In the genomic region with DNA sequence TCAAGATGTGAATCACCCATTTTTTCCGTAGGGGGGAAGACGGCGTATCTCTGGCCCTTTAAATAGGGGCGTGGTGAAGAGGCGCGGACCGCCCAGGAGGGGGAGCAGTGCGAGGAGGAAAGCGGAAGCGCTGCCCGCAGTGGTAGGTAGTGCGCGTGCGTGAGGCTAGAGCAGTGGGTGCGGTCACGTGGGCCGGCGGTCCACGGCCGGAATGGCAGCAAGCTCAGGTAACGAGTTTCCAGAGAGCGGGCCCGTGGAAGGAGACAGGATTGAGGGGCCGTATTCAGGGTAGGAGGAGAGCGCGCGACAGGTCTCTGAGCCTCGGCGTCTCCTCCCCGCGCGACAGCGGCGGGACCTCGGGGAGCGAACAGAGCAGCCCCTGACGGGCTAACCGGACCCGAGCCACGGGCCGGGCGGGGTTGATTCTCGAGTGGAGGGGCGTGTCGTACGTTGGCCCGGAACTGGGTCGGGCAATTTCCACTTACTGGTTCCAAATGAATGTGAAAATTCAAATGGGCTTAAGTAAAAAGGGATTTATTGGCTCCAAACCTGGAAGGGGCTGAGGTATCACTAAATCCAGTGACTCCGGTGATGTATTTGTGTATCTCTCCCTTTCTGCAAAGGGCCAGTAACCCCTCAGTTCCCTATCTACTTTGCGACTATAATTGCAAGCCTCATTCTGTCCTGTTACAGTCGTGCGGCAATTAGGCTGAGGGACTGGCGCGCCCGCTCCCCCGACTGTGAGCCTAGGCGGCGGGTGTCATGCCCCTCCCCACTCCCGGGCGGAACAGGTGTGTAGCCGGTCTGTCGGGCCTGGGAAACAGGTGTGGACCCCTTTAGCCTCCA, we compare ENCODE assay signal across 8 cellular contexts. TPM values are rescaled to one million over a fixed set of nuclear protein-coding genes. Genes with fewer than 3 reads are reported as not detected.
DNase-seq lines count a peak whose midpoint lies in the region; ATAC-seq and TF ChIP-seq lines count a peak whose summit lies in the region.

A gene with protein sequence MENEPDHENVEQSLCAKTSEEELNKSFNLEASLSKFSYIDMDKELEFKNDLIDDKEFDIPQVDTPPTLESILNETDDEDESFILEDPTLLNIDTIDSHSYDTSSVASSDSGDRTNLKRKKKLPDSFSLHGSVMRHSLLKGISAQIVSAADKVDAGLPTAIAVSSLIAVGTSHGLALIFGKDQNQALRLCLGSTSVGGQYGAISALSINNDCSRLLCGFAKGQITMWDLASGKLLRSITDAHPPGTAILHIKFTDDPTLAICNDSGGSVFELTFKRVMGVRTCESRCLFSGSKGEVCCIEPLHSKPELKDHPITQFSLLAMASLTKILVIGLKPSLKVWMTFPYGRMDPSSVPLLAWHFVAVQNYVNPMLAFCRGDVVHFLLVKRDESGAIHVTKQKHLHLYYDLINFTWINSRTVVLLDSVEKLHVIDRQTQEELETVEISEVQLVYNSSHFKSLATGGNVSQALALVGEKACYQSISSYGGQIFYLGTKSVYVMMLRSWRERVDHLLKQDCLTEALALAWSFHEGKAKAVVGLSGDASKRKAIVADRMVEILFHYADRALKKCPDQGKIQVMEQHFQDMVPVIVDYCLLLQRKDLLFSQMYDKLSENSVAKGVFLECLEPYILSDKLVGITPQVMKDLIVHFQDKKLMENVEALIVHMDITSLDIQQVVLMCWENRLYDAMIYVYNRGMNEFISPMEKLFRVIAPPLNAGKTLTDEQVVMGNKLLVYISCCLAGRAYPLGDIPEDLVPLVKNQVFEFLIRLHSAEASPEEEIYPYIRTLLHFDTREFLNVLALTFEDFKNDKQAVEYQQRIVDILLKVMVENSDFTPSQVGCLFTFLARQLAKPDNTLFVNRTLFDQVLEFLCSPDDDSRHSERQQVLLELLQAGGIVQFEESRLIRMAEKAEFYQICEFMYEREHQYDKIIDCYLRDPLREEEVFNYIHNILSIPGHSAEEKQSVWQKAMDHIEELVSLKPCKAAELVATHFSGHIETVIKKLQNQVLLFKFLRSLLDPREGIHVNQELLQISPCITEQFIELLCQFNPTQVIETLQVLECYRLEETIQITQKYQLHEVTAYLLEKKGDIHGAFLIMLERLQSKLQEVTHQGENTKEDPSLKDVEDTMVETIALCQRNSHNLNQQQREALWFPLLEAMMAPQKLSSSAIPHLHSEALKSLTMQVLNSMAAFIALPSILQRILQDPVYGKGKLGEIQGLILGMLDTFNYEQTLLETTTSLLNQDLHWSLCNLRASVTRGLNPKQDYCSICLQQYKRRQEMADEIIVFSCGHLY (N-terminal part only) (plus strand): TSS at position 168 of the 846 bp plus-strand sequence. CDS start 12,467 bp downstream, outside the sequence.

- peak within 1 kb of the TSS; percentile 92 for H3K4me3 Mint-ChIP-seq in activated CD4-positive, alpha-beta T cell treated with anti-CD3 and anti-CD28 coated beads, Interleukin-2, amount 10 ng/mL, durations not matched to agents 7 days and 5 days
- H3K4me3 Mint-ChIP-seq in dendritic cell treated with granulocyte-macrophage colony-stimulating factor and Interleukin-4, amounts not matched to agents 40 ng/mL and 50 ng/mL, for 4 days: peak within 1 kb of the TSS; percentile 81

- H3K36me3 Mint-ChIP-seq in activated CD4-positive, alpha-beta T cell treated with anti-CD3 and anti-CD28 coated beads, Interleukin-2, amount 10 ng/mL, durations not matched to agents 7 days and 5 days (ENCODE audit: low read depth): peaks cover 16% of the 10 kb centered on the region
- peaks cover 23% of the 10 kb centered on the region for H3K36me3 Mint-ChIP-seq in dendritic cell treated with granulocyte-macrophage colony-stimulating factor and Interleukin-4, amounts not matched to agents 40 ng/mL and 50 ng/mL, for 4 days (ENCODE audit: low read depth)

- CTCF ChIA-PET in activated CD4-positive, alpha-beta T cell treated with anti-CD3 and anti-CD28 coated beads, Interleukin-2, amount 10 ng/mL, durations not matched to agents 7 days and 5 days (lab: Charles Lee): interaction anchor here (0.6 to 3.0 kb wide), 6 partner anchors 8 to 251 kb away, joined by 3 to 12 read pairs (median 4); a partner anchor contains a TSS

- no peaks in the 10 kb centered on the region for H3K36me3 ChIP-seq in left lung

- H3K4me1 ChIP-seq in left lung: peaks cover 0 to 46% of the 10 kb centered on the region in 2 donors

- POLR2A ChIA-PET in activated CD4-positive, alpha-beta T cell treated with anti-CD3 and anti-CD28 coated beads, Interleukin-2, amount 10 ng/mL, durations not matched to agents 7 days and 5 days (lab: Charles Lee): no interaction called here

- TF ChIP-seq CTCF in C4-2B (conservative IDR thresholded peaks at IDR 0.05) (peak; percentile 59), left lung (IDR thresholded peaks at IDR 0.05) (peak; percentile 47 to 70)

- H3K9me3 Mint-ChIP-seq in activated CD4-positive, alpha-beta T cell treated with anti-CD3 and anti-CD28 coated beads, Interleukin-2, amount 10 ng/mL, durations not matched to agents 7 days and 5 days: no peaks in the 10 kb centered on the region
- H3K9me3 Mint-ChIP-seq in dendritic cell treated with granulocyte-macrophage colony-stimulating factor and Interleukin-4, amounts not matched to agents 40 ng/mL and 50 ng/mL, for 4 days: no peaks in the 10 kb centered on the region

- peak within 1 kb of the TSS; percentile 72 to 87 for H3K4me3 ChIP-seq in left lung

- no peaks in the 10 kb centered on the region for H3K27me3 ChIP-seq in left lung

- peaks cover 57% of the 10 kb centered on the region for H3K4me1 Mint-ChIP-seq in activated CD4-positive, alpha-beta T cell treated with anti-CD3 and anti-CD28 coated beads, Interleukin-2, amount 10 ng/mL, durations not matched to agents 7 days and 5 days
- H3K4me1 Mint-ChIP-seq in dendritic cell treated with granulocyte-macrophage colony-stimulating factor and Interleukin-4, amounts not matched to agents 40 ng/mL and 50 ng/mL, for 4 days (ENCODE audit: low read depth): peaks cover 46% of the 10 kb centered on the region

- intact Hi-C loops in dendritic cell treated with granulocyte-macrophage colony-stimulating factor and Interleukin-4, amounts not matched to agents 40 ng/mL and 50 ng/mL, for 4 days (cut with micrococcal nuclease): no loop called here
- intact Hi-C loops in left lung (cut with DNase I): no loop called here

- peak within 1 kb of the TSS; percentile 96 for H3K27ac Mint-ChIP-seq in activated CD4-positive, alpha-beta T cell treated with anti-CD3 and anti-CD28 coated beads, Interleukin-2, amount 10 ng/mL, durations not matched to agents 7 days and 5 days
- peak within 1 kb of the TSS; percentile 86 for H3K27ac Mint-ChIP-seq in dendritic cell treated with granulocyte-macrophage colony-stimulating factor and Interleukin-4, amounts not matched to agents 40 ng/mL and 50 ng/mL, for 4 days

- H3K9me3 ChIP-seq in left lung: no peaks in the 10 kb centered on the region

- H3K27me3 Mint-ChIP-seq in activated CD4-positive, alpha-beta T cell treated with anti-CD3 and anti-CD28 coated beads, Interleukin-2, amount 10 ng/mL, durations not matched to agents 7 days and 5 days: no peaks in the 10 kb centered on the region
- H3K27me3 Mint-ChIP-seq in dendritic cell treated with granulocyte-macrophage colony-stimulating factor and Interleukin-4, amounts not matched to agents 40 ng/mL and 50 ng/mL, for 4 days: no peaks in the 10 kb centered on the region

- ATAC-seq in GM19328 (IDR thresholded peaks at IDR 0.05; ENCODE audit: unreplicated experiment) (peak; percentile 90), HG03520 (IDR thresholded peaks at IDR 0.05; ENCODE audit: unreplicated experiment) (peak; percentile 85), left lung (peak; percentile 98)

- DNase-seq in NCI-H526 treated with DMSO at 0.1 percent for 48 hours (lab: John Stamatoyannopoulos, UW) (peak; percentile 94), left lung (peak; percentile 97 to 99)
- DNase-seq in activated CD4-positive, alpha-beta T cell treated with anti-CD3 and anti-CD28 coated beads, Interleukin-2, amount 10 ng/mL, durations not matched to agents 7 days and 5 days: peak; percentile 97
- peak; percentile 92 to 97 for DNase-seq in stimulated activated CD4-positive, alpha-beta T cell treated with anti-CD3 and anti-CD28 coated beads, Interleukin-2, amount 100 ng/mL, for 48 hours

- H3K27ac ChIP-seq in C4-2B: peak within 1 kb of the TSS; percentile 67
- H3K27ac ChIP-seq in left lung: peak within 1 kb of the TSS; percentile 79 to 92

RNA-seq across cellular contexts. Expression of the gene that starts here (rescaled TPM):
- total RNA-seq in activated CD4-positive, alpha-beta T cell treated with anti-CD3 and anti-CD28 coated beads, Interleukin-2, amount 10 ng/mL, durations not matched to agents 7 days and 5 days: 10 to 100 TPM; 63.0 to 69.3 TPM
- 100 to 1,000 TPM in 1 of 2 donors, 10 to 100 TPM in 1; 65.7 to 114 TPM for total RNA-seq in left lung

Comparison
In these comparisons a context has a peak if more than half of its experiments do, and no peak if none do; other contexts are left out.
1. Peak in every context shown above with its lines: DNase-seq, ATAC-seq, H3K4me3 ChIP-seq and H3K27ac ChIP-seq.